15 cellular contexts compared by ENCODE assay signal in genomic region chr14:43872752-43873655, GRCh38.
DNase-seq lines count a peak whose midpoint lies in the region; ATAC-seq lines count a peak whose summit lies in the region.
"Had no signal": no experiment of that assay in that cellular context is flagged by ENCODE, and none has a peak within 500 bp of the region (broad histone marks: within the 10 kb centered on the region; RNA-seq: fewer than 3 reads in every experiment).

No MANE protein-coding gene starts in this region.

- DNase-seq in ELF-1 (ENCODE audit: low read depth, low spot score), result peak; percentile 20
- peak; percentile 52 for DNase-seq in NCI-H69 (lab: John Stamatoyannopoulos, UW)
- peak; percentile 8 for DNase-seq in cerebellar cortex (ENCODE audit: low spot score)
- peak; percentile 54 for DNase-seq in islet precursor cell
- no peak for DNase-seq in activated naive CD4-positive, alpha-beta T cell (lab: John Stamatoyannopoulos, UW)
- no peak for DNase-seq in SIG-M5 (lab: John Stamatoyannopoulos, UW)
- DNase-seq in G401 (ENCODE audit: low spot score), result no peak
- DNase-seq: NCI-H1092, NCI-H1694, NCI-H345, NCI-H526 treated with DMSO at 0.1 percent for 48 hours, SHP77 treated with DMSO at 0.1 percent for 48 hours, SW 1271 had no signal

- no peak for ATAC-seq in HG03196 (IDR thresholded peaks at IDR 0.05; ENCODE audit: unreplicated experiment)
- ATAC-seq: HCT116 had no signal

- in situ Hi-C loops in G401 (cut with HindIII; ENCODE audit: low sequenced_read_pairs), result no loop called here

Comparison
In these comparisons a context has a peak if more than half of its experiments do, and no peak if none do; other contexts are left out.
1. DNase-seq: peak in ELF-1 (single experiment), NCI-H69 (single experiment), cerebellar cortex (single experiment) and islet precursor cell (single experiment); none in activated naive CD4-positive, alpha-beta T cell (0 of 4), SIG-M5 (single experiment) and G401 (single experiment).